8 cellular contexts compared by ENCODE assay signal in the genomic region with DNA sequence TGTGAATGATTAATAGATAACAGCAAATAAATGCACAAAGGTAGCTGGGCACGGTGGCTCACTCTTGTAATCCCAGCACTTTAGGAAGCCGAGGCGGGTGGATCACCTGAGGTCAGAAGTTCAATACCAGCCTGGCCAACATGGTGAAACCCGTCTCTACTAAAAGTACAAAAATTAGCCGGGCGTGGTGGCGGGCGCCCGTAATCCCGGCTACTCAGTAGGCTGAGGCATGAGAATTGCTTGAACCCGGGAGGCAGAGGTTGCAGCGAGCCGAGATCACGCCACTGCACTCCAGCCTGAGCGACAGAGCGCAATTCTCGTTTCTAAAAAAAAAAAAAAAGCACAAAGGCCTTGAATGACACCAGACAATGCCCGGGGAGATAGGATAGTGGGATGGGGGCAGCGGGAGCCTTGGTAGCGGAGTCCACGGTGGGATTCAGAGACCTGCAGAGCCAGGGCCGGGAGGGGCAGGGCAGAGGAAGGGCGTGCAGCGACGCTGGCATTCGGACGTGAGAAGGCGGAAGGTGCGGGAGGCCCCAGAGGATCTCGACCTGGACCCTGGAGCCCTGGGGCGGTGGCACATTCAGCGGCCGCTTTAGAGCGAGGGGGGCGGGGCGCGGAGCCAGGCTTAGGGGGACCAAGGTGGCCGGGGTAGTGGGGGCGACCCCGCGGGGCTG. TPM values are rescaled to one million over a fixed set of nuclear protein-coding genes. Genes with fewer than 3 reads are reported as not detected.
DNase-seq lines count a peak whose midpoint lies in the region; ATAC-seq, FAIRE-seq and TF ChIP-seq lines count a peak whose summit lies in the region.
"Not testable (repeated sequence)": the region's sequence is repeated elsewhere in the genome, so short reads cannot be mapped to it uniquely, and the experiment has no call there.

No MANE protein-coding gene starts in this region.

- POLR2A ChIA-PET in activated B cell treated with CpG ODN at 0.5 μM for 24 hours (lab: Charles Lee): interaction anchor here (0.7 to 2.5 kb wide), 18 partner anchors 10 to 1175 kb away, joined by 3 to 27 read pairs (median 6); partner anchors contain the start of genes FLYWCH1, RPS2, TRAF7 and ZNF263

- not testable (repeated sequence) for FAIRE-seq in pancreas (lab: Jason Lieb, UNC)

- H3K9me3 Mint-ChIP-seq in activated B cell treated with CpG ODN at 0.5 μM for 24 hours; chondrocyte (ENCODE audit: low read depth); type B pancreatic cell: not testable (repeated sequence)

- 4% methylated on average over 25 to 40 of the region's 41 CpGs for WGBS in pancreas, 2 donors

- not testable (repeated sequence) for H3K36me3 ChIP-seq in iPS-18a (ENCODE audit: control insufficient read depth, low read depth, low read length); pancreas

- H3K27ac ChIP-seq in iPS-18a (ENCODE audit: low read length): not testable (repeated sequence)
- peak overlapping the region; percentile 83 to 91 (median 88) for H3K27ac ChIP-seq in pancreas

- not testable (repeated sequence) for H3K9ac ChIP-seq in iPS-18a (ENCODE audit: low read length)

- ATAC-seq in HG02884 (IDR thresholded peaks at IDR 0.05; ENCODE audit: unreplicated experiment) (peak; percentile 4), pancreas (peak; percentile 18 to 35 (median 32))
- ATAC-seq in activated B cell treated with CpG ODN at 0.5 μM for 24 hours (ENCODE audit: low read depth): not testable (repeated sequence)

- H3K4me3 ChIP-seq in GM12864 (ENCODE audit: low read depth, low read length) (peak overlapping the region; percentile 81), iPS-18a (ENCODE audit: low read length) (peak overlapping the region; percentile 83), pancreas (peak overlapping the region; percentile 39 to 76 (median 70))

- not testable (repeated sequence) for TF ChIP-seq CTCF in GM12864 (IDR thresholded peaks at IDR 0.05; ENCODE audit: low read depth, low read length, missing control alignments); activated B cell treated with CpG ODN at 0.5 μM for 24 hours (IDR thresholded peaks at IDR 0.05); chondrocyte (IDR thresholded peaks at IDR 0.05); pancreas (IDR thresholded peaks at IDR 0.05); type B pancreatic cell (conservative IDR thresholded peaks at IDR 0.05)

- DNase-seq in GM12864 (ENCODE audit: low read depth); activated B cell treated with CpG ODN at 0.5 μM for 24 hours; chondrocyte (ENCODE audit: low spot score); type B pancreatic cell (ENCODE audit: extremely low spot score, unreplicated experiment): not testable (repeated sequence)
- peak; percentile 29 for DNase-seq in NCI-H2196 treated with DMSO at 0.1 percent for 48 hours (lab: John Stamatoyannopoulos, UW; ENCODE audit: unreplicated experiment)
- DNase-seq in pancreas: peak in 5 of 6 donors; percentile 51 to 81 (median 73)

- peaks cover 18% of the 10 kb centered on the region for H3K4me1 Mint-ChIP-seq in activated B cell treated with CpG ODN at 0.5 μM for 24 hours
- peaks cover 17% of the 10 kb centered on the region for H3K4me1 Mint-ChIP-seq in chondrocyte (ENCODE audit: low read depth)
- H3K4me1 Mint-ChIP-seq in type B pancreatic cell (ENCODE audit: unreplicated experiment): not testable (repeated sequence)

- not testable (repeated sequence) for H3K9me3 ChIP-seq in iPS-18a (ENCODE audit: control insufficient read depth, low read depth, low read length); pancreas

- H3K27ac Mint-ChIP-seq in activated B cell treated with CpG ODN at 0.5 μM for 24 hours (peak overlapping the region; percentile 78), chondrocyte (ENCODE audit: unreplicated experiment) (peak overlapping the region; percentile 86), type B pancreatic cell (peak overlapping the region; percentile 98)

- H3K4me1 ChIP-seq in iPS-18a (ENCODE audit: control insufficient read depth, low read depth, low read length); pancreas: not testable (repeated sequence)

- peak overlapping the region; percentile 92 for H3K4me3 Mint-ChIP-seq in activated B cell treated with CpG ODN at 0.5 μM for 24 hours
- H3K4me3 Mint-ChIP-seq in chondrocyte (ENCODE audit: unreplicated experiment): peak overlapping the region; percentile 87
- peak overlapping the region; percentile 97 for H3K4me3 Mint-ChIP-seq in type B pancreatic cell

- H3K36me3 Mint-ChIP-seq in activated B cell treated with CpG ODN at 0.5 μM for 24 hours (ENCODE audit: low read depth); chondrocyte (ENCODE audit: low read depth); type B pancreatic cell: not testable (repeated sequence)

- intact Hi-C loops in activated B cell treated with CpG ODN at 0.5 μM for 24 hours (cut with micrococcal nuclease): loop anchor here (1.0 to 2.0 kb wide), 3 partner anchors 14 to 105 kb away; partner anchors contain the start of gene ELOB
- intact Hi-C loops in pancreas (cut with DNase I): not testable (repeated sequence)

- not testable (repeated sequence) for H3K27me3 Mint-ChIP-seq in activated B cell treated with CpG ODN at 0.5 μM for 24 hours; chondrocyte (ENCODE audit: low read depth); type B pancreatic cell

- CTCF ChIA-PET in activated B cell treated with CpG ODN at 0.5 μM for 24 hours (lab: Charles Lee): interaction anchor here (1.4 to 2.3 kb wide), 5 partner anchors 14 to 38 kb away, joined by 4 to 12 read pairs (median 11); no protein-coding TSS in a partner anchor

- H3K27me3 ChIP-seq in iPS-18a (ENCODE audit: control insufficient read depth, insufficient read depth, low read length): peaks cover 12% of the 10 kb centered on the region
- H3K27me3 ChIP-seq in pancreas: not testable (repeated sequence)

RNA-seq across cellular contexts. Expression of gene FLYWCH2, which starts 1.1 kb away (rescaled TPM):
- 19.4 and 20.3 TPM in 2 replicates for total RNA-seq in activated B cell treated with CpG ODN at 0.5 μM for 24 hours
- 33.4 to 43.1 TPM (median 34.7 TPM) in 3 replicates for total RNA-seq in chondrocyte
- 10 to 100 TPM in 1 of 6 donors, 1 to 10 TPM in 5; 5.8 to 10.1 (median 7.7) TPM for total RNA-seq in pancreas
- 10 to 100 TPM; 18.2 to 26.1 TPM for polyA plus RNA-seq in pancreas
- 43.1 and 45.9 TPM in 2 replicates for total RNA-seq in type B pancreatic cell (ENCODE audit: low replicate concordance)

RNA-seq across cellular contexts. Expression of gene PRSS22, which starts 24.0 kb away (rescaled TPM):
- total RNA-seq in activated B cell treated with CpG ODN at 0.5 μM for 24 hours: not detected in 2 replicates
- not detected in 3 replicates for total RNA-seq in chondrocyte
- 10 to 100 TPM in 3 of 6 donors, 1 to 10 TPM in 3; 8.4 to 28.5 (median 13.1) TPM for total RNA-seq in pancreas
- polyA plus RNA-seq in pancreas: 10 to 100 TPM; 48.7 to 59.5 TPM
- 42.5 and 56.8 TPM in 2 replicates for total RNA-seq in type B pancreatic cell (ENCODE audit: low replicate concordance)

RNA-seq across cellular contexts. Expression of gene FLYWCH1, which starts 29.8 kb away (rescaled TPM):
- total RNA-seq in activated B cell treated with CpG ODN at 0.5 μM for 24 hours (53.5 and 59.9 TPM in 2 replicates), chondrocyte (36.1 to 47.1 TPM (median 38.6 TPM) in 3 replicates), pancreas (10 to 100 TPM; 11.5 to 18.6 (median 14.9) TPM), type B pancreatic cell (ENCODE audit: low replicate concordance) (17.8 and 28.6 TPM in 2 replicates)
- polyA plus RNA-seq in pancreas: 10 to 100 TPM; 31.5 to 40.4 TPM

RNA-seq across cellular contexts. Expression of gene ZG16B, which starts 51.8 kb away (rescaled TPM):
- total RNA-seq in activated B cell treated with CpG ODN at 0.5 μM for 24 hours (0.33 TPM in 1 of 2 replicates, not detected in the other), chondrocyte (2.1 to 2.6 TPM in 2 of 3 replicates, not detected in the other), pancreas (1 to 10 TPM in 1 of 6 donors, under 1 TPM in 5; 0.43 to 1.5 (median 0.80) TPM), type B pancreatic cell (ENCODE audit: low replicate concordance) (1.5 and 1.7 TPM in 2 replicates)
- 1 to 10 TPM in 1 of 2 donors, under 1 TPM in 1; 0.65 to 1.7 TPM for polyA plus RNA-seq in pancreas
